In the genomic region with DNA sequence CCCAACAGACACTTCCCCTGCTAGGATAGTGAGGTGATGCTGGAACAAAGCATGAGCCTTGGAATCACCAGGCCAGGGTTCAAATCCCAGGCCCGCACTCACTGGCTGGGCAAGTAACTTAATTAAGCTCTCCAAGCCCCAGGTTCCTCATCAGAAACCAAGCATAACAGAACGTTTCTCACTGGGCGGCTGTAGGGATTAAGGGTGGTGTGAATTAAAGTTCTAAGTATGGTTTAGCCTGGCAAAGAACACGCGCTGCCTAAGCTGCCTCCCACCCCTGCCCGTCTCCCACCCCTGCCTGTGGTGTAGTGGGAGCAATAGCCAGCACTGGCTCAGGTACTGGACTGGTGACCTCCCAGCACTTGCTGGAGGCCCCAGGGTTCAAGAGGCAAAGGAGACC, we compare ENCODE assay signal across 30 cellular contexts. TPM values are rescaled to one million over a fixed set of nuclear protein-coding genes. Genes with fewer than 3 reads are reported as not detected.
"Had no signal": no experiment of that assay in that cellular context is flagged by ENCODE, and none has a peak within 500 bp of the region (broad histone marks: within the 10 kb centered on the region; RNA-seq: fewer than 3 reads in every experiment).

No MANE protein-coding gene starts in this region.

- DNase-seq: activated B cell treated with CpG ODN at 0.5 μM for 24 hours; activated CD4-positive, alpha-beta memory T cell treated with anti-CD3 and anti-CD28 coated beads for 36 hours; activated CD4-positive, alpha-beta T cell treated with anti-CD3 and anti-CD28 coated beads for 4 hours; activated CD4-positive, alpha-beta T cell treated with anti-CD3 and anti-CD28 coated beads, Interleukin-2, amount 50 U/mL, for 1 hour; activated CD4-positive, CD25-positive, alpha-beta regulatory T cell treated with anti-CD3 and anti-CD28 coated beads, Interleukin-2, amount 50 U/mL, for 72 hours; activated gamma-delta T cell; activated naive CD4-positive, alpha-beta T cell treated with Interleukin-2 at 50 U/mL for 16 hours; activated T-cell treated with anti-CD3 and anti-CD28 coated beads, Interleukin-2, amount 50 U/mL, for 1 hour; activated T-cell treated with anti-CD3 and anti-CD28 coated beads, Interleukin-2, amount 50 U/mL, for 72 hours; amniotic stem cell; aorta; Karpas-422; KBM-7; NCI-H1105; NCI-H1417 treated with DMSO at 0.1 percent for 48 hours; NCI-H187 treated with DMSO at 0.1 percent for 48 hours; NCI-H2081; NCI-H345; NCI-H524 treated with DMSO at 0.1 percent for 48 hours; SHP77 treated with DMSO at 0.1 percent for 48 hours; T-cell; T-helper 17 cell; T-helper 9 cell had no signal

- H3K4me3 ChIP-seq: cardiac muscle cell, SJSA1 had no signal

- H3K9me3 ChIP-seq: SJSA1 had no signal

- ATAC-seq: activated T-cell treated with anti-CD3 and anti-CD28 coated beads, Interleukin-2, amount 50 U/mL, for 72 hours; Panc1; SK-N-SH treated with all-trans-retinoic acid at 6 μM for 48 hours; T-cell; T-helper 17 cell had no signal

- H3K27me3 Mint-ChIP-seq: activated B cell treated with CpG ODN at 0.5 μM for 24 hours; activated CD4-positive, alpha-beta memory T cell treated with anti-CD3 and anti-CD28 coated beads for 36 hours; activated naive CD4-positive, alpha-beta T cell treated with anti-CD3 and anti-CD28 coated beads, Interleukin-2, amount 50 U/mL, for 24 hours; T-cell; T-helper 17 cell had no signal

- H3K9me3 Mint-ChIP-seq: activated B cell treated with CpG ODN at 0.5 μM for 24 hours; activated CD4-positive, alpha-beta memory T cell treated with anti-CD3 and anti-CD28 coated beads for 36 hours; activated naive CD4-positive, alpha-beta T cell treated with anti-CD3 and anti-CD28 coated beads, Interleukin-2, amount 50 U/mL, for 24 hours; activated T-cell treated with anti-CD3 and anti-CD28 coated beads, Interleukin-2, amount 50 U/mL, for 72 hours; activated T-helper 2 cell treated with anti-CD3 and anti-CD28 coated beads, Interferon-gamma antibody, Interleukin-2, Interleukin-4, amounts not matched to agents 10 μg/mL and 5 μg/mL and 100 μg/mL, durations not matched to agents 14 hours and 24 hours and 36 hours; T-cell had no signal

- H3K27me3 ChIP-seq: cardiac muscle cell, SJSA1 had no signal

- H3K27ac ChIP-seq: cardiac muscle cell, SJSA1, VCaP had no signal

- H3K4me3 Mint-ChIP-seq: activated B cell treated with CpG ODN at 0.5 μM for 24 hours; activated CD4-positive, alpha-beta memory T cell treated with anti-CD3 and anti-CD28 coated beads for 36 hours; activated naive CD4-positive, alpha-beta T cell treated with anti-CD3 and anti-CD28 coated beads, Interleukin-2, amount 50 U/mL, for 24 hours; activated T-cell treated with anti-CD3 and anti-CD28 coated beads, Interleukin-2, amount 50 U/mL, for 72 hours; T-cell had no signal

- H3K27ac Mint-ChIP-seq: activated B cell treated with CpG ODN at 0.5 μM for 24 hours; activated CD4-positive, alpha-beta memory T cell treated with anti-CD3 and anti-CD28 coated beads for 36 hours; activated naive CD4-positive, alpha-beta T cell treated with anti-CD3 and anti-CD28 coated beads, Interleukin-2, amount 50 U/mL, for 24 hours; activated T-cell treated with anti-CD3 and anti-CD28 coated beads, Interleukin-2, amount 50 U/mL, for 72 hours; activated T-helper 2 cell treated with anti-CD3 and anti-CD28 coated beads, Interferon-gamma antibody, Interleukin-2, Interleukin-4, amounts not matched to agents 10 μg/mL and 5 μg/mL and 100 μg/mL, durations not matched to agents 14 hours and 24 hours and 36 hours; T-cell; T-helper 17 cell had no signal

RNA-seq across cellular contexts. Expression of a gene that starts 16.7 kb away (rescaled TPM):
- total RNA-seq: SJSA1 had no signal
